ENCODE assay signal across 8 cellular contexts in the genomic region with DNA sequence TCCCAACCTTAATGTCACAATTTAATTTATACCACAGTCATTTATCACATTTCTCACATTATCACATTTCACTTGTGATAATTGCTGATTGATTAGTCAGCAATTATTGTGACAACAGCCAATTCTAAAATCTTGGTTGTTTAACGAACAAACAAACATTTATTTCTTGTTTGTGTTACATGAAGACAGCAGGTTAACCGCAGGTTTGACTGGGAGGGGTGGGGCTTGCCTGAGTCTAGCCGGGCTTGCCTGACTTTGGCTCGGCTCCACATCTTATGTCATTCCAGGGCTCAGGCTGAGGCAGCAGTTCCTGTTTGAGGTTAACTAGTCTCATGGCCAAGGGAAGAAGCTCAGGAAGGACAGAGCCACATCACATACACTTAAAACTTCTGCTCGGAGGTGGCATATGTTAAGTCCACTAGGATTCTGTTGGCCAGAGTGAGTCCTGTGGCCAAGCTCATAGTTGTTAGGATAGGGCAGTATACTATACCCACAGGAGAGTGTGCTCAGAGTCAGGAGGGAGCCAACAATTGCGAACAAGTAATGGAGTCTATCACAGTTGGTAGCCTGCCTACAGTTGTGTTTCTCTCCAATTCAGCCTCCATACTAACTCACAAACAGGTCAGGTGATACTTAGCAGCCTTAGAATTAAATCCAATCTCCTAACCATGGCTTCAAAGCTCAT.
A peak's percentile ranks its signal among the peaks of the same experiment; 100 is the strongest.
DNase-seq lines count a peak whose midpoint lies in the region; ATAC-seq, FAIRE-seq and TF ChIP-seq lines count a peak whose summit lies in the region.

No MANE protein-coding gene starts in this region.

- no peak overlapping the region for H3K27ac ChIP-seq in right lobe of liver

- TF ChIP-seq CTCF in GM12865 (IDR thresholded peaks at IDR 0.05; ENCODE audit: insufficient read depth, low read depth, low read length, missing control alignments) (no peak), bronchial epithelial cell (IDR thresholded peaks at IDR 0.05; ENCODE audit: insufficient read depth, low read length, severe bottlenecking) (no peak), right lobe of liver (IDR thresholded peaks at IDR 0.05) (no peak)

- peaks cover 0 to 3% (median 0%) of the 10 kb centered on the region in 4 donors for H3K4me1 ChIP-seq in right lobe of liver

- H3K4me3 Mint-ChIP-seq in activated T-helper 17 cell treated with anti-CD3 and anti-CD28 coated beads, Interleukin-2, amount 50 U/mL, for 72 hours: no peak overlapping the region

- peak; percentile 82 for DNase-seq in ACHN
- peak; percentile 10 for DNase-seq in GM12865 (ENCODE audit: low read depth)
- DNase-seq in NCI-H460 (ENCODE audit: extremely low read depth, low read depth): peak; percentile 49
- DNase-seq in bronchial epithelial cell (ENCODE audit: low read depth): peak; percentile 91
- peak; percentile 84 to 85 (median 85) for DNase-seq in right lobe of liver

- H3K27me3 ChIP-seq in bronchial epithelial cell (ENCODE audit: control insufficient read depth, insufficient read depth, low read length): no peaks in the 10 kb centered on the region
- no peaks in the 10 kb centered on the region for H3K27me3 ChIP-seq in right lobe of liver

- H3K36me3 Mint-ChIP-seq in activated T-helper 17 cell treated with anti-CD3 and anti-CD28 coated beads, Interleukin-2, amount 50 U/mL, for 72 hours (ENCODE audit: low read depth): no peaks in the 10 kb centered on the region

- FAIRE-seq in bronchial epithelial cell (lab: Jason Lieb, UNC): peak; percentile 86

- ATAC-seq in right lobe of liver (peak; percentile 97 to 100 (median 98)), HG03039 (IDR thresholded peaks at IDR 0.05; ENCODE audit: unreplicated experiment) (no peak), GM21737 (IDR thresholded peaks at IDR 0.05; ENCODE audit: unreplicated experiment) (no peak)
- ATAC-seq in activated T-helper 17 cell treated with anti-CD3 and anti-CD28 coated beads, Interleukin-2, amount 50 U/mL, for 72 hours (replicated peaks): no peak

- no peaks in the 10 kb centered on the region for H3K9me3 Mint-ChIP-seq in activated T-helper 17 cell treated with anti-CD3 and anti-CD28 coated beads, Interleukin-2, amount 50 U/mL, for 72 hours

- no peaks in the 10 kb centered on the region for H3K9me3 ChIP-seq in right lobe of liver

- 5% methylated on average over 5 of the region's 6 CpGs for WGBS in right lobe of liver (ENCODE audit: insufficient coverage, low coverage, low lambda C conversion rate, missing lambda C conversion rate)

- no peaks in the 10 kb centered on the region for H3K27me3 Mint-ChIP-seq in activated T-helper 17 cell treated with anti-CD3 and anti-CD28 coated beads, Interleukin-2, amount 50 U/mL, for 72 hours

- TF ChIP-seq POLR2A in right lobe of liver (IDR thresholded peaks at IDR 0.05): no peak

- H3K27ac Mint-ChIP-seq in activated T-helper 17 cell treated with anti-CD3 and anti-CD28 coated beads, Interleukin-2, amount 50 U/mL, for 72 hours: no peak overlapping the region

- H3K4me1 Mint-ChIP-seq in activated T-helper 17 cell treated with anti-CD3 and anti-CD28 coated beads, Interleukin-2, amount 50 U/mL, for 72 hours: no peaks in the 10 kb centered on the region

- intact Hi-C loops in right lobe of liver (cut with DNase I): no loop called here

- H3K36me3 ChIP-seq in bronchial epithelial cell (ENCODE audit: control insufficient read depth, insufficient read depth, low read length) (no peaks in the 10 kb centered on the region), right lobe of liver (no peaks in the 10 kb centered on the region)

- in situ Hi-C loops in ACHN (cut with HindIII; ENCODE audit: low pct_ligation_motif_present, low pct_unique_long_range_greater_than_20kb, low sequenced_read_pairs): no loop called here

- no peak overlapping the region for H3K4me3 ChIP-seq in GM12865 (ENCODE audit: low read depth, low read length)
- H3K4me3 ChIP-seq in bronchial epithelial cell (ENCODE audit: low read depth, low read length): no peak overlapping the region
- no peak overlapping the region for H3K4me3 ChIP-seq in right lobe of liver

Comparison
In these comparisons a context has a peak if more than half of its experiments do, and no peak if none do; other contexts are left out.
1. DNase-seq: peak in every context shown above with its lines; median percentile 91 in bronchial epithelial cell; 85 in right lobe of liver; 82 in ACHN; 49 in NCI-H460; 10 in GM12865.
2. ATAC-seq: peak in right lobe of liver (4 of 4); none in activated T-helper 17 cell treated with anti-CD3 and anti-CD28 coated beads, Interleukin-2, amount 50 U/mL, for 72 hours (single experiment), HG03039 (single experiment) and GM21737 (single experiment).